ENCODE assay signal across 25 cellular contexts in the genomic region with DNA sequence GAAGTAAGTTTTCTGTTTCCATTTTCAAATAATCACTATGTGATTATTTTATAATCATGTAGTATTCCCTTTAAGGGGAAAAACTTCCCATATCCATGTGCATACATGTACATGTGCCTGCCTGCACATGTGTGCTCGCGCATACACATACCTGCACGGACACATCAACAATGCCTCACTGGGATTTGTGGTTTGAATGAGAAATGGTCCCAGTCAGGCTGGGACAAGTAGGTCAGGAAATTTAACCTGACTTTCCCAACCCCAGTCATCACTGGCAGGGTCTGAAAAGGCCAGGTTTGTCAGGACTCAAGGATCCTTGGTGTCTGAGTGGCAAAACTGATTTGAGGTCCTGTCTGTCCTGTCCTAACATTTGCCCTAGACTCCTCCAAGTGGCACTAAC.
A peak's percentile ranks its signal among the peaks of the same experiment; 100 is the strongest.
DNase-seq lines count a peak whose midpoint lies in the region; ATAC-seq, FAIRE-seq and TF ChIP-seq lines count a peak whose summit lies in the region.
"Had no signal": no experiment of that assay in that cellular context is flagged by ENCODE, and none has a peak within 500 bp of the region (broad histone marks: within the 10 kb centered on the region; RNA-seq: fewer than 3 reads in every experiment).

No MANE protein-coding gene starts in this region.

- TF ChIP-seq CTCF in HCT116 (IDR thresholded peaks at IDR 0.05 in 2 of 3, conservative IDR thresholded peaks at IDR 0.05 in 1 of 3; ENCODE audit: borderline replicate concordance in 1 of 3, insufficient read depth in 1 of 3, low read depth in 2 of 3, low read length in 2 of 3) (no peak), PC-3 (conservative IDR thresholded peaks at IDR 0.05; ENCODE audit: low read depth, low read length) (no peak), H1 (IDR thresholded peaks at IDR 0.05; ENCODE audit: control extremely low read depth in 1 of 3, insufficient read depth in 1 of 3, low read depth in 1 of 3, low read length in 3 of 3) (no peak), nephron progenitor cell (IDR thresholded peaks at IDR 0.05) (no peak)

- POLR2A ChIA-PET in HCT116 (lab: Charles Lee) (no interaction called here), PC-3 (lab: Charles Lee; ENCODE audit: unreplicated experiment) (interaction anchor here (0.6 kb wide), 1 partner anchor 703 kb away, joined by 6 read pairs; no protein-coding TSS in a partner anchor), H1 (lab: Charles Lee; ENCODE audit: partially characterized antibody) (no interaction called here)

- H2BK20ac ChIP-seq in H1 (ENCODE audit: low read length): no peak overlapping the region

- H3K79me1 ChIP-seq in H1 (ENCODE audit: low read depth, low read length): no peaks in the 10 kb centered on the region

- H3K4me3 ChIP-seq in HCT116 (replicated peaks in 1 of 2; ENCODE audit: low read depth in 1 of 2, low read length in 2 of 2) (no peak overlapping the region), PC-3 (ENCODE audit: low read length) (no peak overlapping the region), H1 (ENCODE audit: extremely low read depth in 1 of 4, insufficient read depth in 2 of 4, low read depth in 3 of 4, low read length in 4 of 4) (no peak overlapping the region), MG63 (no peak overlapping the region)

- H3K4me1 Mint-ChIP-seq in nephron progenitor cell: peaks cover 8% of the 10 kb centered on the region
- H3K4me1 Mint-ChIP-seq: B cell; CD8-positive, alpha-beta memory T cell had no signal

- H3K27me3 ChIP-seq in HCT116 (ENCODE audit: insufficient read depth, low read length): no peaks in the 10 kb centered on the region
- peaks cover 21% of the 10 kb centered on the region for H3K27me3 ChIP-seq in PC-3 (ENCODE audit: low read length)
- H3K27me3 ChIP-seq in H1 (replicated peaks in 1 of 4; ENCODE audit: control insufficient read depth in 3 of 4, extremely low read depth in 1 of 4, insufficient read depth in 3 of 4, low read length in 3 of 4): no peaks in the 10 kb centered on the region
- no peaks in the 10 kb centered on the region for H3K27me3 ChIP-seq in MG63

- BruUV-seq in HCT116 (replicated peaks; lab: Mats Ljungman, UMichigan): no TSS peak
- BruUV-seq in PC-3 (replicated peaks; lab: Mats Ljungman, UMichigan): no TSS peak

- FAIRE-seq in H1 (lab: Jason Lieb, UNC): no peak
- FAIRE-seq: GM12891 had no signal

- DNase-seq in HCT116 (ENCODE audit: low read depth, low spot score) (no peak), PC-3 (no peak), H1 (ENCODE audit: low read depth in 1 of 2, low spot score in 2 of 2) (no peak), nephron progenitor cell (no peak), MG63 (no peak)
- DNase-seq: CD8-positive, alpha-beta memory T cell; DMS 273 treated with DMSO at 0.1 percent for 48 hours; DMS79 treated with DMSO at 0.1 percent for 48 hours; GF-D8; GOT3; HCEC 1CT; KBM-7; NCI-H1105 treated with DMSO at 0.1 percent for 48 hours; NCI-H146; NCI-H1930; NCI-H2107; NCI-H748 treated with DMSO at 0.1 percent for 48 hours; RPMI8226; SHP77 treated with DMSO at 0.1 percent for 48 hours; T-helper 1 cell had no signal

- H3K9ac ChIP-seq in HCT116 (ENCODE audit: low read length) (no peak overlapping the region), PC-3 (ENCODE audit: low read length) (no peak overlapping the region), H1 (replicated peaks in 1 of 4; ENCODE audit: extremely low read depth in 1 of 4, low read depth in 3 of 4, low read length in 3 of 4) (no peak overlapping the region)

- intact Hi-C loops in HCT116 (cut with micrococcal nuclease): no loop called here
- intact Hi-C loops in PC-3 (cut with micrococcal nuclease): no loop called here

- H3K56ac ChIP-seq in H1 (replicated peaks; ENCODE audit: insufficient read length, low read depth, low read length): no peak overlapping the region

- H4K8ac ChIP-seq in H1 (ENCODE audit: extremely low read depth, insufficient read depth, low read length): peak overlapping the region; percentile 45; the same call in 1 of the 2 replicates

- H3K9me2 ChIP-seq in HCT116 (ENCODE audit: insufficient read depth) (no peaks in the 10 kb centered on the region), PC-3 (replicated peaks; ENCODE audit: low read length) (no peaks in the 10 kb centered on the region)

- TF ChIP-seq POLR2A in HCT116 (IDR thresholded peaks at IDR 0.05; ENCODE audit: borderline replicate concordance, extremely low read depth, insufficient read depth, insufficient read length): no peak
- no peak for TF ChIP-seq POLR2A in H1 (IDR thresholded peaks at IDR 0.05; ENCODE audit: control extremely low read depth in 1 of 2, low read depth in 2 of 2, low read length in 2 of 2)

- WGBS in H1 (ENCODE audit: extremely low coverage in 1 of 2, insufficient coverage in 1 of 2, insufficient read length in 1 of 2, insufficient replicate concordance in 2 of 2, low coverage in 1 of 2, low lambda C conversion rate in 2 of 2, missing lambda C conversion rate in 1 of 2), 2 experiments: 79% methylated on average over 3 of the region's 3 CpGs; no CpG with 5 or more reads in 1 of the 2 experiments

- no peak overlapping the region for H3K14ac ChIP-seq in H1 (ENCODE audit: insufficient read length)

- H3K4ac ChIP-seq in H1 (replicated peaks; ENCODE audit: insufficient read length, low read depth, low read length): no peak overlapping the region

- H3K23ac ChIP-seq in H1 (ENCODE audit: insufficient read length): no peak overlapping the region

- H2BK5ac ChIP-seq in H1 (ENCODE audit: low read depth, low read length): no peak overlapping the region

- no peaks in the 10 kb centered on the region for H3K9me3 ChIP-seq in HCT116 (ENCODE audit: control insufficient read depth in 1 of 2, insufficient read depth in 1 of 2, low read depth in 1 of 2, low read length in 2 of 2)
- H3K9me3 ChIP-seq in PC-3 (ENCODE audit: low read length): no peaks in the 10 kb centered on the region
- H3K9me3 ChIP-seq in H1 (ENCODE audit: insufficient read depth in 2 of 2, low read depth in 1 of 2, low read length in 1 of 2): peaks cover 0 to 3% of the 10 kb centered on the region in 2 experiments; a peak in 1 of 4 replicates
- no peaks in the 10 kb centered on the region for H3K9me3 ChIP-seq in MG63

- H3K27ac ChIP-seq in HCT116 (ENCODE audit: low read depth, low read length): no peak overlapping the region
- H3K27ac ChIP-seq in PC-3 (ENCODE audit: low read length): no peak overlapping the region
- H3K27ac ChIP-seq in H1 (ENCODE audit: low read depth, low read length): no peak overlapping the region

- no peak overlapping the region for H2BK120ac ChIP-seq in H1 (replicated peaks; ENCODE audit: low read depth, low read length)

- no peak overlapping the region for H2BK15ac ChIP-seq in H1 (ENCODE audit: low read length)

- H3K23me2 ChIP-seq in H1 (ENCODE audit: low read depth, low read length): no peaks in the 10 kb centered on the region

- H3F3A ChIP-seq in PC-3 (ENCODE audit: low read length, unreplicated experiment): no peaks in the 10 kb centered on the region

- no peak overlapping the region for H2AK5ac ChIP-seq in H1 (ENCODE audit: low read depth, low read length)

- no peak overlapping the region for H3K18ac ChIP-seq in H1 (ENCODE audit: extremely low read depth, low read length)

- H3K4me2 ChIP-seq in HCT116 (ENCODE audit: low read length) (no peak overlapping the region), PC-3 (ENCODE audit: low read length) (0 out of 2 replicates have a peak overlapping the region, but pooled peaks have one; percentile 49), H1 (ENCODE audit: insufficient read depth in 1 of 2, low read depth in 2 of 2, low read length in 2 of 2) (no peak overlapping the region)

- RAD21 ChIA-PET in HCT116 (lab: Charles Lee; ENCODE audit: low non-redundant PET in 1 of 2, low total read pairs in 2 of 2, uncharacterized antibody in 2 of 2, unreplicated experiment in 2 of 2): no interaction called here

- H2AFZ ChIP-seq in HCT116 (ENCODE audit: low read depth, low read length, poor library complexity, severe bottlenecking): no peak overlapping the region
- no peak overlapping the region for H2AFZ ChIP-seq in PC-3 (ENCODE audit: low read length)
- 0 out of 2 replicates have a peak overlapping the region, but pooled peaks have one; percentile 1 for H2AFZ ChIP-seq in H1 (ENCODE audit: low read length)

- H3K27ac Mint-ChIP-seq in nephron progenitor cell: peak overlapping the region; percentile 25
- H3K27ac Mint-ChIP-seq: B cell; CD14-positive monocyte; CD8-positive, alpha-beta memory T cell had no signal

- no peaks in the 10 kb centered on the region for H4K20me1 ChIP-seq in HCT116 (ENCODE audit: insufficient read depth)
- H4K20me1 ChIP-seq in PC-3 (ENCODE audit: low read length): no peaks in the 10 kb centered on the region
- H4K20me1 ChIP-seq in H1 (replicated peaks in 1 of 2; ENCODE audit: control insufficient read depth in 1 of 2, insufficient read depth in 2 of 2, low read length in 2 of 2): no peaks in the 10 kb centered on the region

- H3K27me3 Mint-ChIP-seq in nephron progenitor cell (ENCODE audit: low read depth, poor library complexity): peaks cover 35% of the 10 kb centered on the region

- no peak for TF ChIP-seq EP300 in H1 (IDR thresholded peaks at IDR 0.05; ENCODE audit: borderline replicate concordance in 1 of 2, low read depth in 2 of 2, low read length in 2 of 2)

- no peaks in the 10 kb centered on the region for H3K36me3 Mint-ChIP-seq in nephron progenitor cell (ENCODE audit: low read depth)
- H3K36me3 Mint-ChIP-seq: CD14-positive monocyte; CD8-positive, alpha-beta memory T cell had no signal

- H2BK12ac ChIP-seq in H1 (ENCODE audit: low read depth, low read length): no peak overlapping the region

- no peak for TF ChIP-seq RAD21 in HCT116 (IDR thresholded peaks at IDR 0.05; ENCODE audit: low read depth)
- no peak for TF ChIP-seq RAD21 in H1 (IDR thresholded peaks at IDR 0.05 in 1 of 2, conservative IDR thresholded peaks at IDR 0.05 in 1 of 2; ENCODE audit: low read depth in 2 of 2, low read length in 2 of 2)

- H3K4me1 ChIP-seq in HCT116 (ENCODE audit: control insufficient read depth in 1 of 2, insufficient read depth in 2 of 2, low read length in 2 of 2) (no peaks in the 10 kb centered on the region; a peak in 1 of 4 replicates), PC-3 (ENCODE audit: insufficient read depth, low read length) (no peaks in the 10 kb centered on the region), H1 (replicated peaks in 1 of 4; ENCODE audit: control insufficient read depth in 3 of 4, insufficient read depth in 4 of 4, low read length in 3 of 4) (no peaks in the 10 kb centered on the region)

- H3K9me3 Mint-ChIP-seq in nephron progenitor cell: no peaks in the 10 kb centered on the region
- H3K9me3 Mint-ChIP-seq: CD8-positive, alpha-beta memory T cell had no signal

- CTCF ChIA-PET in HCT116 (lab: Charles Lee): no interaction called here
- CTCF ChIA-PET in PC-3 (lab: Charles Lee): no interaction called here
- CTCF ChIA-PET in H1 (lab: Charles Lee; ENCODE audit: partially characterized antibody): no interaction called here

- 0 out of 2 replicates have a peak, but pooled peaks have one; percentile 20 for ATAC-seq in HCT116
- ATAC-seq in PC-3: no peak
- ATAC-seq in GM21447 (IDR thresholded peaks at IDR 0.05; ENCODE audit: unreplicated experiment): no peak
- no peak for ATAC-seq in HG03342 (IDR thresholded peaks at IDR 0.05; ENCODE audit: unreplicated experiment)

- no peak overlapping the region for H3K4me3 Mint-ChIP-seq in nephron progenitor cell
- H3K4me3 Mint-ChIP-seq: B cell; CD14-positive monocyte; CD8-positive, alpha-beta memory T cell had no signal

- no peak overlapping the region for H4K91ac ChIP-seq in H1 (replicated peaks; ENCODE audit: insufficient read length, low read length)

- no peak overlapping the region for H4K5ac ChIP-seq in H1 (ENCODE audit: insufficient read length, low read depth, low read length)

- H3K36me3 ChIP-seq in HCT116 (ENCODE audit: control insufficient read depth in 1 of 2, insufficient read depth in 2 of 2, low read length in 2 of 2): no peaks in the 10 kb centered on the region
- H3K36me3 ChIP-seq in PC-3 (ENCODE audit: low read depth, low read length): no peaks in the 10 kb centered on the region
- no peaks in the 10 kb centered on the region for H3K36me3 ChIP-seq in H1 (ENCODE audit: control insufficient read depth in 2 of 4, insufficient read depth in 4 of 4, low read length in 3 of 4)
- H3K36me3 ChIP-seq in MG63: no peaks in the 10 kb centered on the region

- H3K79me2 ChIP-seq in HCT116 (ENCODE audit: insufficient read depth, low read length) (no peaks in the 10 kb centered on the region), PC-3 (ENCODE audit: low read length) (no peaks in the 10 kb centered on the region), H1 (ENCODE audit: control insufficient read depth in 1 of 2, insufficient read depth in 2 of 2, low read length in 2 of 2) (no peaks in the 10 kb centered on the region)
